In the genomic region with DNA sequence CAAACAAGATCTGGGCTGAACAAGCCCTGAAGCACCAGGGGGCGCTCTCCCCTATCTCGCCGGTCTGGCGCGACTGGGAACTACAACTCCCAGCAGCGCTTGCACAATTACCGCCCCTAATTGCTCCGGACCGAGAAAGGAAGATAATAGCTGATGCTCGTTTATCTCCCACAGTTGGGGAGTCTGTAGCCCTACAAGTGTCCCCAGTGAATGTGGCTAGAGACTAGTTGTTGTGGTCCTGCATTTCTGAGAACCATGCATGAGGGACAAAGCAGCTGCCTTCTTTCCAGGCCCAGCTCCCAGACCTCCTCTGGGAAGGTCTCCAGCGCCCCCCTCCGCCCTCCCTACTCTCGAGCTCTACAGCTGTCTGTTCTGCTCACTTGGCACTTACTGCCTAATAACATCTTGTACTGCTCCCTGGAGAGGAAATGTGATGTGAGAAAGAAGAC, we compare ENCODE assay signal across 8 cellular contexts. TPM values are rescaled to one million over a fixed set of nuclear protein-coding genes. Genes with fewer than 3 reads are reported as not detected.
DNase-seq lines count a peak whose midpoint lies in the region; ATAC-seq and TF ChIP-seq lines count a peak whose summit lies in the region.

No MANE protein-coding gene starts in this region.

- H3K36me3 Mint-ChIP-seq in activated B cell treated with CpG ODN at 0.5 μM for 24 hours (ENCODE audit: low read depth): no peaks in the 10 kb centered on the region

- peaks cover 21% of the 10 kb centered on the region for H3K4me1 Mint-ChIP-seq in activated B cell treated with CpG ODN at 0.5 μM for 24 hours

- H3K27ac Mint-ChIP-seq in activated B cell treated with CpG ODN at 0.5 μM for 24 hours: peak overlapping the region; percentile 82

- H3K4me3 Mint-ChIP-seq in activated B cell treated with CpG ODN at 0.5 μM for 24 hours: peak overlapping the region; percentile 82

- ATAC-seq in HG03108 (IDR thresholded peaks at IDR 0.05; ENCODE audit: unreplicated experiment) (peak; percentile 71), activated B cell treated with CpG ODN at 0.5 μM for 24 hours (ENCODE audit: low read depth) (peak; percentile 95), HG02610 (IDR thresholded peaks at IDR 0.05; ENCODE audit: unreplicated experiment) (no peak)

- TF ChIP-seq CTCF in GM12874 (IDR thresholded peaks at IDR 0.05; ENCODE audit: insufficient read depth, low read depth, low read length): peak; percentile 94
- peak; percentile 85 for TF ChIP-seq CTCF in activated B cell treated with CpG ODN at 0.5 μM for 24 hours (IDR thresholded peaks at IDR 0.05)
- peak; percentile 91 for TF ChIP-seq CTCF in cardiac fibroblast (IDR thresholded peaks at IDR 0.05; ENCODE audit: low read depth, low read length)

- CTCF ChIA-PET in activated B cell treated with CpG ODN at 0.5 μM for 24 hours (lab: Charles Lee): interaction anchor here (0.7 to 3.0 kb wide), 32 partner anchors 9 to 433 kb away, joined by 3 to 49 read pairs (median 4); partner anchors contain the start of genes FAU, MAP4K2, MRPL49 and NRXN2

- DNase-seq in NCI-H345 treated with DMSO at 0.1 percent for 48 hours (lab: John Stamatoyannopoulos, UW; ENCODE audit: unreplicated experiment) (peak; percentile 88), activated B cell treated with CpG ODN at 0.5 μM for 24 hours (peak; percentile 91), cardiac fibroblast (ENCODE audit: low read depth in 2 of 2) (peak; percentile 87), islet precursor cell (peak; percentile 95)
- DNase-seq in stimulated activated CD4-positive, alpha-beta T cell treated with anti-CD3 and anti-CD28 coated beads, Interleukin-12 subunit alpha, Interleukin-12 subunit beta, amount 100 ng/mL, for 24 hours (ENCODE audit: low read depth in 2 of 2): peak; percentile 78 to 91

- H3K9me3 Mint-ChIP-seq in activated B cell treated with CpG ODN at 0.5 μM for 24 hours: no peaks in the 10 kb centered on the region

- intact Hi-C loops in activated B cell treated with CpG ODN at 0.5 μM for 24 hours (cut with micrococcal nuclease): loop anchor here (1.0 to 5.0 kb wide), 8 partner anchors 16 to 429 kb away; partner anchors contain the start of genes NRXN2, SF1 and ZNHIT2

- POLR2A ChIA-PET in activated B cell treated with CpG ODN at 0.5 μM for 24 hours (lab: Charles Lee): interaction anchor here (0.6 to 2.7 kb wide), 16 partner anchors 13 to 522 kb away, joined by 3 to 42 read pairs (median 4); partner anchors contain the start of genes NRXN2, RASGRP2, SF1 and STIP1

- peak overlapping the region; percentile 32 to 42 for H3K4me3 ChIP-seq in cardiac fibroblast (replicated peaks in 1 of 2; ENCODE audit: low read depth in 2 of 2, low read length in 2 of 2)

- peaks cover 15% of the 10 kb centered on the region for H3K27me3 Mint-ChIP-seq in activated B cell treated with CpG ODN at 0.5 μM for 24 hours

RNA-seq across cellular contexts. Expression of gene NRXN2, which starts 34.4 kb away (rescaled TPM):
- total RNA-seq in activated B cell treated with CpG ODN at 0.5 μM for 24 hours: 0.54 and 0.73 TPM in 2 replicates

RNA-seq across cellular contexts. Expression of gene RASGRP2, which starts 55.4 kb away (rescaled TPM):
- 165 and 177 TPM in 2 replicates for total RNA-seq in activated B cell treated with CpG ODN at 0.5 μM for 24 hours
